20 cellular contexts compared by ENCODE assay signal in genomic region chr4:163939597-163939996, GRCh38.
DNase-seq lines count a peak whose midpoint lies in the region; ATAC-seq, FAIRE-seq and TF ChIP-seq lines count a peak whose summit lies in the region.
"Had no signal": no experiment of that assay in that cellular context is flagged by ENCODE, and none has a peak within 500 bp of the region (broad histone marks: within the 10 kb centered on the region; RNA-seq: fewer than 3 reads in every experiment).

No MANE protein-coding gene starts in this region.

- no peak for TF ChIP-seq EP300 in A549 (IDR thresholded peaks at IDR 0.05)
- TF ChIP-seq EP300 in K562 (IDR thresholded peaks at IDR 0.05; ENCODE audit: low read length): no peak

- WGBS in A549 (ENCODE audit: missing lambda C conversion rate): 17% methylated on average over 1 of the region's 1 CpG
- 0% methylated on average over 1 of the region's 1 CpG for WGBS in K562 (ENCODE audit: insufficient coverage, low coverage, missing lambda C conversion rate)

- POLR2A ChIA-PET in A549 (lab: Yijun Ruan, JAX): no interaction called here
- POLR2A ChIA-PET in K562 (lab: Yijun Ruan, JAX): no interaction called here

- no peaks in the 10 kb centered on the region for H3K9me1 ChIP-seq in K562 (ENCODE audit: control insufficient read depth, insufficient read depth, low read length)

- no peak for FAIRE-seq in A549 (lab: Jason Lieb, UNC)
- FAIRE-seq in D721Med (lab: Jason Lieb, UNC): peak; percentile 25
- no peak for FAIRE-seq in K562 (lab: Jason Lieb, UNC)
- FAIRE-seq: A204.1, G401.6, GM12891, GM19239 had no signal

- no peaks in the 10 kb centered on the region for H3K27me3 ChIP-seq in K562 (ENCODE audit: control insufficient read depth in 2 of 2, insufficient read depth in 2 of 2, low read length in 2 of 2)
- H3K27me3 ChIP-seq: BE2C, BLaER1 had no signal

- no peak overlapping the region for H3K9ac ChIP-seq in K562 (ENCODE audit: insufficient read depth in 1 of 2, low read depth in 2 of 2, low read length in 2 of 2)
- H3K9ac ChIP-seq: BLaER1 had no signal

- intact Hi-C loops in K562 (cut with micrococcal nuclease): no loop called here

- H3K79me2 ChIP-seq in K562 (ENCODE audit: control insufficient read depth, insufficient read depth, low read length): no peaks in the 10 kb centered on the region

- no peaks in the 10 kb centered on the region for H3K4me1 ChIP-seq in A549
- H3K4me1 ChIP-seq in K562 (replicated peaks in 1 of 2; ENCODE audit: control insufficient read depth in 2 of 2, insufficient read depth in 2 of 2, low read length in 2 of 2): no peaks in the 10 kb centered on the region
- H3K4me1 ChIP-seq: BE2C, BLaER1 had no signal

- no peaks in the 10 kb centered on the region for H3K36me3 ChIP-seq in K562 (ENCODE audit: control insufficient read depth, insufficient read depth, low read length)
- H3K36me3 ChIP-seq: BE2C, BLaER1 had no signal

- no peak overlapping the region for H3K27ac ChIP-seq in A549
- no peak overlapping the region for H3K27ac ChIP-seq in K562 (ENCODE audit: extremely low read depth, low read depth, low read length)
- H3K27ac ChIP-seq: BLaER1 had no signal

- H2AFZ ChIP-seq in K562 (ENCODE audit: low read depth, low read length): no peak overlapping the region

- TF ChIP-seq POLR2A in A549 (IDR thresholded peaks at IDR 0.05; ENCODE audit: low read length): no peak
- TF ChIP-seq POLR2A in K562 (conservative IDR thresholded peaks at IDR 0.05): no peak

- ATAC-seq in A549: no peak
- ATAC-seq in K562: no peak
- ATAC-seq in HG02642 (IDR thresholded peaks at IDR 0.05; ENCODE audit: poor library complexity, unreplicated experiment): no peak

- H3K9me3 ChIP-seq in A549 (no peaks in the 10 kb centered on the region), K562 (replicated peaks; ENCODE audit: control insufficient read depth, insufficient read depth, low read depth, low read length) (no peaks in the 10 kb centered on the region)
- H3K9me3 ChIP-seq: BE2C, BLaER1 had no signal

- CTCF ChIA-PET in A549 (lab: Yijun Ruan, JAX) (no interaction called here), K562 (lab: Yijun Ruan, JAX; ENCODE audit: low intra/inter-chr PET ratio) (no interaction called here)

- no TSS peak for BruUV-seq in K562 (replicated peaks; lab: Mats Ljungman, UMichigan)

- no peak overlapping the region for H3K4me2 ChIP-seq in A549
- H3K4me2 ChIP-seq in K562 (ENCODE audit: insufficient read depth, low read length): no peak overlapping the region
- H3K4me2 ChIP-seq: BLaER1 had no signal

- DNase-seq in A549 (ENCODE audit: low read depth in 1 of 2, low spot score in 1 of 2): no peak
- no peak for DNase-seq in D721Med (ENCODE audit: insufficient read length, low spot score)
- DNase-seq in K562 (ENCODE audit: extremely low read depth in 1 of 4, low spot score in 3 of 4): no peak
- DNase-seq in HPDE6-E6E7 (ENCODE audit: extremely low spot score): no peak
- DNase-seq in AG08395 (ENCODE audit: low spot score): no peak
- DNase-seq: 8988T; BE2C; C1 segment of cervical spinal cord; CD4-positive, alpha-beta memory T cell; CD4-positive, CD25-positive, alpha-beta regulatory T cell; CD8-positive, alpha-beta memory T cell; COR-L47; DMS79 treated with DMSO at 0.1 percent for 48 hours; GF-D8 had no signal

- H3K4me3 ChIP-seq in A549 (no peak overlapping the region), K562 (no peak overlapping the region)
- H3K4me3 ChIP-seq: BLaER1 had no signal

- TF ChIP-seq RAD21 in A549 (conservative IDR thresholded peaks at IDR 0.05 in 1 of 2, IDR thresholded peaks at IDR 0.05 in 1 of 2) (no peak), K562 (CRISPR knock-in tag; conservative IDR thresholded peaks at IDR 0.05 in 1 of 2, IDR thresholded peaks at IDR 0.05 in 1 of 2) (no peak)

- in situ Hi-C loops in K562 (cut with MboI): no loop called here

- H4K20me1 ChIP-seq in K562 (replicated peaks; ENCODE audit: control insufficient read depth, insufficient read depth, low read length): no peaks in the 10 kb centered on the region
- H4K20me1 ChIP-seq: BLaER1 had no signal

- TF ChIP-seq CTCF in A549 (IDR thresholded peaks at IDR 0.05) (no peak), D721Med (IDR thresholded peaks at IDR 0.05; ENCODE audit: insufficient read depth, missing control alignments) (no peak), K562 (IDR thresholded peaks at IDR 0.05 in 2 of 3, conservative IDR thresholded peaks at IDR 0.05 in 1 of 3; ENCODE audit: insufficient read depth in 2 of 3, low read depth in 1 of 3, low read length in 3 of 3) (no peak)

TF ChIP-seq in A549, 52 proteins besides CTCF, POLR2A, EP300 and RAD21:
- no peak for TF ChIP-seq TFCP2L1 (CRISPR knock-in tag; IDR thresholded peaks at IDR 0.05)
- peak; percentile 75 for TF ChIP-seq MAFK (IDR thresholded peaks at IDR 0.05; ENCODE audit: partially characterized antibody)

TF ChIP-seq in K562, 482 proteins besides CTCF, POLR2A, EP300 and RAD21:
- TF ChIP-seq MAFK (IDR thresholded peaks at IDR 0.05; ENCODE audit: low read length) (peak; percentile 35; the same call in 1 of the 2 replicates), MAFG (tag; conservative IDR thresholded peaks at IDR 0.05) (0 out of 2 replicates have a peak, but pooled peaks have one; percentile 10), CHCHD3 (CRISPR knock-in tag; IDR thresholded peaks at IDR 0.05) (no peak), ARHGAP35 (IDR thresholded peaks at IDR 0.05; ENCODE audit: partially characterized antibody) (no peak), MAFF (IDR thresholded peaks at IDR 0.05; ENCODE audit: low read length) (0 out of 2 replicates have a peak, but pooled peaks have one; percentile 44), ZNF217 (CRISPR knock-in tag; IDR thresholded peaks at IDR 0.05) (no peak), CHAMP1 (IDR thresholded peaks at IDR 0.05) (no peak)
TF ChIP-seq in K562: peak in this region for 3.

Comparison
In these comparisons a context has a peak if more than half of its experiments do, and no peak if none do; other contexts are left out.
1. Of the 35 proteins assayed by ChIP-seq in both K562 and A549: peak only in K562: none; only in A549: none; in both: MAFK; in neither: 34.